19 cellular contexts compared by ENCODE assay signal in genomic region chr2:173957517-173957916, GRCh38. TPM values are rescaled to one million over a fixed set of nuclear protein-coding genes. Genes with fewer than 3 reads are reported as not detected.
A peak's percentile ranks its signal among the peaks of the same experiment; 100 is the strongest.
DNase-seq lines count a peak whose midpoint lies in the region; ATAC-seq and TF ChIP-seq lines count a peak whose summit lies in the region.
"Had no signal": no experiment of that assay in that cellular context is flagged by ENCODE, and none has a peak within 500 bp of the region (broad histone marks: within the 10 kb centered on the region; RNA-seq: fewer than 3 reads in every experiment).

No MANE protein-coding gene starts in this region.

- peak overlapping the region; percentile 22 for H3K27ac Mint-ChIP-seq in activated CD8-positive, alpha-beta T cell treated with anti-CD3 and anti-CD28 coated beads for 36 hours
- H3K27ac Mint-ChIP-seq in activated CD8-positive, alpha-beta T cell treated with anti-CD3 and anti-CD28 coated beads, Interleukin-2, amount 10 ng/mL, durations not matched to agents 7 days and 5 days = no peak overlapping the region

- no peak for TF ChIP-seq CTCF in activated CD8-positive, alpha-beta T cell treated with anti-CD3 and anti-CD28 coated beads for 36 hours (IDR thresholded peaks at IDR 0.05)
- no peak for TF ChIP-seq CTCF in neutrophil (IDR thresholded peaks at IDR 0.05)

- H3K9me3 Mint-ChIP-seq in activated CD8-positive, alpha-beta T cell treated with anti-CD3 and anti-CD28 coated beads for 36 hours = no peaks in the 10 kb centered on the region
- no peaks in the 10 kb centered on the region for H3K9me3 Mint-ChIP-seq in activated CD8-positive, alpha-beta T cell treated with anti-CD3 and anti-CD28 coated beads, Interleukin-2, amount 10 ng/mL, durations not matched to agents 7 days and 5 days (ENCODE audit: insufficient read depth)

- POLR2A ChIA-PET in activated CD8-positive, alpha-beta T cell treated with anti-CD3 and anti-CD28 coated beads for 36 hours (lab: Charles Lee) = no interaction called here
- POLR2A ChIA-PET in activated CD8-positive, alpha-beta T cell treated with anti-CD3 and anti-CD28 coated beads, Interleukin-2, amount 10 ng/mL, durations not matched to agents 7 days and 5 days (lab: Charles Lee) = no interaction called here

- H3K36me3 ChIP-seq in SK-N-MC (ENCODE audit: insufficient read depth, low read length) (peaks cover 71% of the 10 kb centered on the region), endocrine pancreas (ENCODE audit: control insufficient read depth, insufficient read depth, low read length) (peaks cover 3% of the 10 kb centered on the region), neutrophil (peaks cover 33% of the 10 kb centered on the region)

- intact Hi-C loops in activated CD8-positive, alpha-beta T cell treated with anti-CD3 and anti-CD28 coated beads for 36 hours (cut with micrococcal nuclease) = no loop called here

- peaks cover 75% of the 10 kb centered on the region for H3K4me1 Mint-ChIP-seq in activated CD8-positive, alpha-beta T cell treated with anti-CD3 and anti-CD28 coated beads for 36 hours (ENCODE audit: low read depth)
- H3K4me1 Mint-ChIP-seq in activated CD8-positive, alpha-beta T cell treated with anti-CD3 and anti-CD28 coated beads, Interleukin-2, amount 10 ng/mL, durations not matched to agents 7 days and 5 days (ENCODE audit: low read depth) = peaks cover 72% of the 10 kb centered on the region

- no peak for ATAC-seq in activated CD8-positive, alpha-beta T cell treated with anti-CD3 and anti-CD28 coated beads for 36 hours
- ATAC-seq in activated CD8-positive, alpha-beta T cell treated with anti-CD3 and anti-CD28 coated beads, Interleukin-2, amount 10 ng/mL, durations not matched to agents 7 days and 5 days = no peak
- ATAC-seq in GM21529 (IDR thresholded peaks at IDR 0.05; ENCODE audit: unreplicated experiment) = no peak

- peaks cover 6% of the 10 kb centered on the region; the same call in 1 of the 2 replicates for H3K9me3 ChIP-seq in SK-N-MC (ENCODE audit: low read depth, low read length)
- peaks cover 2% of the 10 kb centered on the region for H3K9me3 ChIP-seq in endocrine pancreas (ENCODE audit: control insufficient read depth, low read length)
- no peaks in the 10 kb centered on the region for H3K9me3 ChIP-seq in neutrophil
- H3K9me3 ChIP-seq: sigmoid colon, tibial artery had no signal

- peak overlapping the region; percentile 54 for H3K4me3 ChIP-seq in SK-N-MC
- peak overlapping the region; percentile 47 for H3K4me3 ChIP-seq in endocrine pancreas (ENCODE audit: control insufficient read depth, insufficient read depth, low read length)
- H3K4me3 ChIP-seq in neutrophil (ENCODE audit: low read depth in 1 of 2, low read length in 1 of 2) = peak overlapping the region in 1 of 2 experiments; percentile 22
- H3K4me3 ChIP-seq: cardiac muscle cell, lung, sigmoid colon, tibial artery had no signal

- CTCF ChIA-PET in activated CD8-positive, alpha-beta T cell treated with anti-CD3 and anti-CD28 coated beads for 36 hours (lab: Charles Lee) = interaction anchor here (1.2 kb wide), 1 partner anchor 10 kb away, joined by 3 read pairs; no protein-coding TSS in a partner anchor
- CTCF ChIA-PET in activated CD8-positive, alpha-beta T cell treated with anti-CD3 and anti-CD28 coated beads, Interleukin-2, amount 10 ng/mL, durations not matched to agents 7 days and 5 days (lab: Charles Lee) = no interaction called here

- peaks cover 62% of the 10 kb centered on the region for H3K36me3 Mint-ChIP-seq in activated CD8-positive, alpha-beta T cell treated with anti-CD3 and anti-CD28 coated beads for 36 hours (ENCODE audit: low read depth)
- H3K36me3 Mint-ChIP-seq in activated CD8-positive, alpha-beta T cell treated with anti-CD3 and anti-CD28 coated beads, Interleukin-2, amount 10 ng/mL, durations not matched to agents 7 days and 5 days (ENCODE audit: low read depth) = peaks cover 75% of the 10 kb centered on the region

- no peak overlapping the region for H3K4me3 Mint-ChIP-seq in activated CD8-positive, alpha-beta T cell treated with anti-CD3 and anti-CD28 coated beads for 36 hours
- no peak overlapping the region for H3K4me3 Mint-ChIP-seq in activated CD8-positive, alpha-beta T cell treated with anti-CD3 and anti-CD28 coated beads, Interleukin-2, amount 10 ng/mL, durations not matched to agents 7 days and 5 days

- H3K9ac ChIP-seq in SK-N-MC (ENCODE audit: insufficient read length) (peak overlapping the region; percentile 33), endocrine pancreas (ENCODE audit: control insufficient read depth, insufficient read depth, low read length) (no peak overlapping the region)

- peak overlapping the region; percentile 90 for H3K27ac ChIP-seq in SK-N-MC
- H3K27ac ChIP-seq in neutrophil = peak overlapping the region; percentile 90
- H3K27ac ChIP-seq: cardiac muscle cell, WERI-Rb-1 had no signal

- H3K4me1 ChIP-seq in endocrine pancreas (ENCODE audit: control insufficient read depth, insufficient read depth, low read length) (peaks cover 32% of the 10 kb centered on the region), neutrophil (ENCODE audit: control insufficient read depth in 1 of 2, insufficient read depth in 1 of 2, low read depth in 1 of 2, low read length in 1 of 2) (peaks cover 95 to 100% of the 10 kb centered on the region in 2 experiments)

- H3K27me3 ChIP-seq in endocrine pancreas (ENCODE audit: control insufficient read depth, insufficient read depth, low read length) (no peaks in the 10 kb centered on the region), neutrophil (no peaks in the 10 kb centered on the region)
- H3K27me3 ChIP-seq: cardiac muscle cell, sigmoid colon, tibial artery had no signal

- no peak for DNase-seq in activated CD8-positive, alpha-beta T cell treated with anti-CD3 and anti-CD28 coated beads for 36 hours
- no peak for DNase-seq in activated CD8-positive, alpha-beta T cell treated with anti-CD3 and anti-CD28 coated beads, Interleukin-2, amount 10 ng/mL, durations not matched to agents 7 days and 5 days
- DNase-seq in SK-N-MC (ENCODE audit: low read depth, low spot score) (no peak), HPDE6-E6E7 (ENCODE audit: extremely low spot score) (no peak), mesenteric fat pad (ENCODE audit: low spot score) (no peak)
- DNase-seq: 8988T; NCI-H1048; NCI-H774; occipital lobe; sigmoid colon; stimulated activated CD4-positive, alpha-beta T cell treated with anti-CD3 and anti-CD28 coated beads, Interleukin-4, amount 100 ng/mL, for 4 hours; SW 1271; tibial artery; WERI-Rb-1 had no signal

- H3K27me3 Mint-ChIP-seq in activated CD8-positive, alpha-beta T cell treated with anti-CD3 and anti-CD28 coated beads for 36 hours = no peaks in the 10 kb centered on the region
- H3K27me3 Mint-ChIP-seq in activated CD8-positive, alpha-beta T cell treated with anti-CD3 and anti-CD28 coated beads, Interleukin-2, amount 10 ng/mL, durations not matched to agents 7 days and 5 days (ENCODE audit: low read depth) = no peaks in the 10 kb centered on the region

RNA-seq across cellular contexts. Expression of gene SP3, which starts 7.7 kb away (rescaled TPM):
- total RNA-seq in activated CD8-positive, alpha-beta T cell treated with anti-CD3 and anti-CD28 coated beads for 36 hours = 10 to 100 TPM; 80.5 to 84.0 TPM
- total RNA-seq in activated CD8-positive, alpha-beta T cell treated with anti-CD3 and anti-CD28 coated beads, Interleukin-2, amount 10 ng/mL, durations not matched to agents 7 days and 5 days = 100 to 1,000 TPM in 1 of 2 experiments, 10 to 100 TPM in 1; 95.9 to 102 TPM
- 72.3 TPM for total RNA-seq in mesenteric fat pad
